1 cellular context compared by ENCODE assay signal in the genomic region with DNA sequence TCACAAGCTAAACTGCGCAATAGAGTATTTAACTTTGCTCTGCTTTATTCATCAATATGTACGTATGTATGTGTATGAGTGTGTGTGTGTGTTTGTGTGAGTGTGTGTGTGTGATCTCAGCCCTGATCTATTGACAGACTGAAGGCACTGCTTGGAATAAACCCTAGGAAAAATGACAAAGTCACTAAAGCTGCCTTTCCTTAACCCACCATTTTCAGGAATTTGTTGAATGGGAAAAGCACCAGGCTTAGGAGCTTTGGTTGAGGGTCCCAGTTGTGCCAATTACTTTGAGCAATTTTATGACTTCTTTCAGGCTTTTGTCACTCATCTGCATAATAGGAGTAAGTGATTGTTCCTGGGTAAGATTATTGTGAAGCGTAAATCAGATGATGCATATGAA.
TF ChIP-seq lines count a peak whose summit lies in the region.

No MANE protein-coding gene starts in this region.

TF ChIP-seq in WTC11, 78 proteins besides CTCF, POLR2A, EP300 and RAD21:
- TF ChIP-seq, protein P1, sequence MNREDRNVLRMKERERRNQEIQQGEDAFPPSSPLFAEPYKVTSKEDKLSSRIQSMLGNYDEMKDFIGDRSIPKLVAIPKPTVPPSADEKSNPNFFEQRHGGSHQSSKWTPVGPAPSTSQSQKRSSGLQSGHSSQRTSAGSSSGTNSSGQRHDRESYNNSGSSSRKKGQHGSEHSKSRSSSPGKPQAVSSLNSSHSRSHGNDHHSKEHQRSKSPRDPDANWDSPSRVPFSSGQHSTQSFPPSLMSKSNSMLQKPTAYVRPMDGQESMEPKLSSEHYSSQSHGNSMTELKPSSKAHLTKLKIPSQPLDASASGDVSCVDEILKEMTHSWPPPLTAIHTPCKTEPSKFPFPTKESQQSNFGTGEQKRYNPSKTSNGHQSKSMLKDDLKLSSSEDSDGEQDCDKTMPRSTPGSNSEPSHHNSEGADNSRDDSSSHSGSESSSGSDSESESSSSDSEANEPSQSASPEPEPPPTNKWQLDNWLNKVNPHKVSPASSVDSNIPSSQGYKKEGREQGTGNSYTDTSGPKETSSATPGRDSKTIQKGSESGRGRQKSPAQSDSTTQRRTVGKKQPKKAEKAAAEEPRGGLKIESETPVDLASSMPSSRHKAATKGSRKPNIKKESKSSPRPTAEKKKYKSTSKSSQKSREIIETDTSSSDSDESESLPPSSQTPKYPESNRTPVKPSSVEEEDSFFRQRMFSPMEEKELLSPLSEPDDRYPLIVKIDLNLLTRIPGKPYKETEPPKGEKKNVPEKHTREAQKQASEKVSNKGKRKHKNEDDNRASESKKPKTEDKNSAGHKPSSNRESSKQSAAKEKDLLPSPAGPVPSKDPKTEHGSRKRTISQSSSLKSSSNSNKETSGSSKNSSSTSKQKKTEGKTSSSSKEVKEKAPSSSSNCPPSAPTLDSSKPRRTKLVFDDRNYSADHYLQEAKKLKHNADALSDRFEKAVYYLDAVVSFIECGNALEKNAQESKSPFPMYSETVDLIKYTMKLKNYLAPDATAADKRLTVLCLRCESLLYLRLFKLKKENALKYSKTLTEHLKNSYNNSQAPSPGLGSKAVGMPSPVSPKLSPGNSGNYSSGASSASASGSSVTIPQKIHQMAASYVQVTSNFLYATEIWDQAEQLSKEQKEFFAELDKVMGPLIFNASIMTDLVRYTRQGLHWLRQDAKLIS (CRISPR knock-in tag; IDR thresholded peaks at IDR 0.05; ENCODE audit: borderline replicate concordance): no peak
- TF ChIP-seq EMX1 (CRISPR knock-in tag; IDR thresholded peaks at IDR 0.05) (no peak), TEAD1 (CRISPR knock-in tag; IDR thresholded peaks at IDR 0.05) (no peak), SOX15 (CRISPR knock-in tag; IDR thresholded peaks at IDR 0.05) (no peak), KAT7 (CRISPR knock-in tag; IDR thresholded peaks at IDR 0.05; ENCODE audit: borderline replicate concordance) (no peak), NFYB (CRISPR knock-in tag; conservative IDR thresholded peaks at IDR 0.05; ENCODE audit: low read depth) (no peak), GABPB1 (CRISPR knock-in tag; IDR thresholded peaks at IDR 0.05) (no peak), TP53 (CRISPR knock-in tag; IDR thresholded peaks at IDR 0.05) (no peak), IRF2 (CRISPR knock-in tag; IDR thresholded peaks at IDR 0.05; ENCODE audit: borderline replicate concordance, low read depth) (no peak), JAZF1 (CRISPR knock-in tag; IDR thresholded peaks at IDR 0.05) (no peak), FOXJ3 (CRISPR knock-in tag; IDR thresholded peaks at IDR 0.05; ENCODE audit: borderline replicate concordance) (no peak), SP1 (CRISPR knock-in tag; conservative IDR thresholded peaks at IDR 0.05) (no peak), MYBL2 (CRISPR knock-in tag; IDR thresholded peaks at IDR 0.05) (no peak)
- TF ChIP-seq, protein P2, sequence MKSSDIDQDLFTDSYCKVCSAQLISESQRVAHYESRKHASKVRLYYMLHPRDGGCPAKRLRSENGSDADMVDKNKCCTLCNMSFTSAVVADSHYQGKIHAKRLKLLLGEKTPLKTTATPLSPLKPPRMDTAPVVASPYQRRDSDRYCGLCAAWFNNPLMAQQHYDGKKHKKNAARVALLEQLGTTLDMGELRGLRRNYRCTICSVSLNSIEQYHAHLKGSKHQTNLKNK (CRISPR knock-in tag; IDR thresholded peaks at IDR 0.05): no peak
